Comparison of ENCODE assay signal across 8 cellular contexts in genomic region chr6:158642097-158642601, GRCh38. TPM values are rescaled to one million over a fixed set of nuclear protein-coding genes. Genes with fewer than 3 reads are reported as not detected.
DNase-seq lines count a peak whose midpoint lies in the region; ATAC-seq, FAIRE-seq and TF ChIP-seq lines count a peak whose summit lies in the region.

No MANE protein-coding gene starts in this region.

- intact Hi-C loops in activated CD4-positive, alpha-beta memory T cell treated with anti-CD3 and anti-CD28 coated beads for 36 hours (cut with micrococcal nuclease), result no loop called here
- intact Hi-C loops in gastrocnemius medialis (cut with DNase I; ENCODE audit: low total_unique reads), result loop anchor here (5.0 to 10.0 kb wide), 3 partner anchors 597 to 1820 kb away; no protein-coding TSS in a partner anchor

- POLR2A ChIA-PET in activated CD4-positive, alpha-beta memory T cell treated with anti-CD3 and anti-CD28 coated beads for 36 hours (lab: Charles Lee), result interaction anchor here (0.6 to 5.7 kb wide), 2 partner anchors 12 to 417 kb away, joined by 3 to 99 read pairs; no protein-coding TSS in a partner anchor
- POLR2A ChIA-PET in WTC11 (lab: Charles Lee), result no interaction called here

- no peaks in the 10 kb centered on the region for H3K9me3 Mint-ChIP-seq in activated CD4-positive, alpha-beta memory T cell treated with anti-CD3 and anti-CD28 coated beads for 36 hours
- no peaks in the 10 kb centered on the region for H3K9me3 Mint-ChIP-seq in WTC11

- TF ChIP-seq CTCF in fibroblast of villous mesenchyme (IDR thresholded peaks at IDR 0.05; ENCODE audit: insufficient read depth, low read depth, low read length) (no peak), gastrocnemius medialis (IDR thresholded peaks at IDR 0.05 in 4 of 5, conservative IDR thresholded peaks at IDR 0.05 in 1 of 5) (no peak), WTC11 (IDR thresholded peaks at IDR 0.05) (no peak)

- DNase-seq in GM12891 (ENCODE audit: insufficient read length, low spot score) (no peak), fibroblast of villous mesenchyme (ENCODE audit: low read depth) (peak; percentile 78), gastrocnemius medialis (peak; percentile 78 to 95), Ammon's horn (ENCODE audit: low spot score) (no peak), D341Med (ENCODE audit: low spot score) (no peak), WTC11 (ENCODE audit: low spot score) (no peak)
- DNase-seq in activated CD4-positive, alpha-beta memory T cell treated with anti-CD3 and anti-CD28 coated beads for 36 hours, result peak; percentile 9
- DNase-seq in central memory CD4-positive, alpha-beta T cell, result no peak

- H3K4me3 Mint-ChIP-seq in activated CD4-positive, alpha-beta memory T cell treated with anti-CD3 and anti-CD28 coated beads for 36 hours, result peak overlapping the region; percentile 97
- H3K4me3 Mint-ChIP-seq in WTC11, result no peak overlapping the region

- H3K27me3 ChIP-seq in gastrocnemius medialis, result no peaks in the 10 kb centered on the region

- peaks cover 55 to 66% of the 10 kb centered on the region in 2 donors for H3K4me1 ChIP-seq in gastrocnemius medialis

- CTCF ChIA-PET in activated CD4-positive, alpha-beta memory T cell treated with anti-CD3 and anti-CD28 coated beads for 36 hours (lab: Charles Lee), result interaction anchor here (1.3 to 1.9 kb wide), 3 partner anchors 18 to 428 kb away, joined by 6 to 14 read pairs (median 7); no protein-coding TSS in a partner anchor
- CTCF ChIA-PET in WTC11 (lab: Charles Lee), result no interaction called here

- H3K27ac ChIP-seq in gastrocnemius medialis, result peak overlapping the region; percentile 97 to 100 (median 98)

- peak; percentile 31; the same call in 1 of the 2 replicates for TF ChIP-seq POLR2A in GM12891 (IDR thresholded peaks at IDR 0.05; ENCODE audit: low read depth, low read length)
- peak; percentile 77 to 82 for TF ChIP-seq POLR2A in gastrocnemius medialis (IDR thresholded peaks at IDR 0.05)

- in situ Hi-C loops in gastrocnemius medialis (cut with MboI; ENCODE audit: low sequenced_read_pairs in 4 of 4), result no loop called here

- H3K4me3 ChIP-seq in fibroblast of villous mesenchyme (ENCODE audit: low read depth, low read length) (peak overlapping the region; percentile 94), gastrocnemius medialis (peak overlapping the region; percentile 87 to 99 (median 96))

- H3K27ac Mint-ChIP-seq in activated CD4-positive, alpha-beta memory T cell treated with anti-CD3 and anti-CD28 coated beads for 36 hours, result peak overlapping the region; percentile 100
- H3K27ac Mint-ChIP-seq in WTC11, result no peak overlapping the region

- H3K27me3 Mint-ChIP-seq in activated CD4-positive, alpha-beta memory T cell treated with anti-CD3 and anti-CD28 coated beads for 36 hours, result no peaks in the 10 kb centered on the region
- H3K27me3 Mint-ChIP-seq in WTC11 (ENCODE audit: low read depth), result peaks cover 15% of the 10 kb centered on the region

- no peaks in the 10 kb centered on the region for H3K9me3 ChIP-seq in gastrocnemius medialis

- H3K4me1 Mint-ChIP-seq in activated CD4-positive, alpha-beta memory T cell treated with anti-CD3 and anti-CD28 coated beads for 36 hours (ENCODE audit: low read depth), result peaks cover 75% of the 10 kb centered on the region
- H3K4me1 Mint-ChIP-seq in WTC11, result peaks cover 33% of the 10 kb centered on the region

- peaks cover 0 to 1% of the 10 kb centered on the region in 2 donors for H3K36me3 ChIP-seq in gastrocnemius medialis

- FAIRE-seq in GM12891 (lab: Jason Lieb, UNC), result no peak

- peaks cover 55% of the 10 kb centered on the region for H3K36me3 Mint-ChIP-seq in activated CD4-positive, alpha-beta memory T cell treated with anti-CD3 and anti-CD28 coated beads for 36 hours
- peaks cover 7% of the 10 kb centered on the region for H3K36me3 Mint-ChIP-seq in WTC11

- peak; percentile 81 to 86 for ATAC-seq in gastrocnemius medialis
- no peak for ATAC-seq in WTC11

TF ChIP-seq in GM12891, 5 proteins besides CTCF, POLR2A, EP300 and RAD21:
- TF ChIP-seq TAF1 (IDR thresholded peaks at IDR 0.05; ENCODE audit: low read depth, low read length) (no peak), SPI1 (IDR thresholded peaks at IDR 0.05; ENCODE audit: low read depth, low read length) (no peak), POU2F2 (IDR thresholded peaks at IDR 0.05; ENCODE audit: low read depth, low read length) (no peak), PAX5 (IDR thresholded peaks at IDR 0.05; ENCODE audit: insufficient read depth, low read length, severe bottlenecking) (no peak), POLR2AphosphoS5 (IDR thresholded peaks at IDR 0.05; ENCODE audit: low read depth, low read length) (no peak; the same call in 1 of the 2 replicates)

TF ChIP-seq in WTC11, 78 proteins besides CTCF, POLR2A, EP300 and RAD21 (continues in another document):
- TF ChIP-seq NFATC4 (CRISPR knock-in tag; IDR thresholded peaks at IDR 0.05), result no peak
- TF ChIP-seq, protein P1, sequence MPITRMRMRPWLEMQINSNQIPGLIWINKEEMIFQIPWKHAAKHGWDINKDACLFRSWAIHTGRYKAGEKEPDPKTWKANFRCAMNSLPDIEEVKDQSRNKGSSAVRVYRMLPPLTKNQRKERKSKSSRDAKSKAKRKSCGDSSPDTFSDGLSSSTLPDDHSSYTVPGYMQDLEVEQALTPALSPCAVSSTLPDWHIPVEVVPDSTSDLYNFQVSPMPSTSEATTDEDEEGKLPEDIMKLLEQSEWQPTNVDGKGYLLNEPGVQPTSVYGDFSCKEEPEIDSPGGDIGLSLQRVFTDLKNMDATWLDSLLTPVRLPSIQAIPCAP (CRISPR knock-in tag; IDR thresholded peaks at IDR 0.05), result no peak
- TF ChIP-seq, protein P2, sequence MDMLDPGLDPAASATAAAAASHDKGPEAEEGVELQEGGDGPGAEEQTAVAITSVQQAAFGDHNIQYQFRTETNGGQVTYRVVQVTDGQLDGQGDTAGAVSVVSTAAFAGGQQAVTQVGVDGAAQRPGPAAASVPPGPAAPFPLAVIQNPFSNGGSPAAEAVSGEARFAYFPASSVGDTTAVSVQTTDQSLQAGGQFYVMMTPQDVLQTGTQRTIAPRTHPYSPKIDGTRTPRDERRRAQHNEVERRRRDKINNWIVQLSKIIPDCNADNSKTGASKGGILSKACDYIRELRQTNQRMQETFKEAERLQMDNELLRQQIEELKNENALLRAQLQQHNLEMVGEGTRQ (CRISPR knock-in tag; IDR thresholded peaks at IDR 0.05), result no peak
- no peak for TF ChIP-seq GABPB1 (CRISPR knock-in tag; IDR thresholded peaks at IDR 0.05)
- no peak for TF ChIP-seq ARID4B (CRISPR knock-in tag; IDR thresholded peaks at IDR 0.05; ENCODE audit: borderline replicate concordance)

RNA-seq across cellular contexts. Expression of gene DYNLT1, which starts 2.4 kb away (rescaled TPM):
- polyA plus RNA-seq in GM12891 (2012; ENCODE audit: low read depth, missing spikeins), result 45.0 TPM
- total RNA-seq in activated CD4-positive, alpha-beta memory T cell treated with anti-CD3 and anti-CD28 coated beads for 36 hours, result 100 to 1,000 TPM; 117 to 120 TPM
- total RNA-seq in fibroblast of villous mesenchyme (99.9 and 114 TPM in 2 replicates), gastrocnemius medialis (10 to 100 TPM; 62.8 to 94.7 (median 67.3) TPM), WTC11 (2021) (79.0 to 98.1 TPM (median 91.8 TPM) in 3 replicates)

RNA-seq across cellular contexts. Expression of gene SYTL3, which starts 7.7 kb away (rescaled TPM):
- 2.1 TPM for polyA plus RNA-seq in GM12891 (2012; ENCODE audit: low read depth, missing spikeins)
- total RNA-seq in activated CD4-positive, alpha-beta memory T cell treated with anti-CD3 and anti-CD28 coated beads for 36 hours, result 100 to 1,000 TPM; 181 to 186 TPM
- total RNA-seq in fibroblast of villous mesenchyme (1.3 and 1.7 TPM in 2 replicates), gastrocnemius medialis (10 to 100 TPM in 2 of 4 donors, 1 to 10 TPM in 2; 3.0 to 16.7 (median 6.7) TPM), WTC11 (2021) (0.27 to 0.39 TPM (median 0.28 TPM) in 3 replicates)

Comparison
In these comparisons a context has a peak if more than half of its experiments do, and no peak if none do; other contexts are left out.
1. DNase-seq: peak in activated CD4-positive, alpha-beta memory T cell treated with anti-CD3 and anti-CD28 coated beads for 36 hours (single experiment), fibroblast of villous mesenchyme (single experiment) and gastrocnemius medialis (2 of 2); none in GM12891 (single experiment), central memory CD4-positive, alpha-beta T cell (single experiment), Ammon's horn (single experiment), D341Med (single experiment) and WTC11 (single experiment).
2. RNA of gene SYTL3, which starts 7.7 kb away (total RNA-seq): 181 to 186 TPM in activated CD4-positive, alpha-beta memory T cell treated with anti-CD3 and anti-CD28 coated beads for 36 hours; 3.0 to 16.7 TPM in gastrocnemius medialis, 1.3 to 1.7 TPM in fibroblast of villous mesenchyme and 0.27 to 0.39 TPM in WTC11; every median in the first group is over 10 times any median in the second.